Comparison of ENCODE assay signal across 1 cellular context in genomic region chr1:1206376-1207253, GRCh38.
TF ChIP-seq lines count a peak whose summit lies in the region.

Gene TNFRSF18, minus strand, starts transcription at chr1:1206592. Its CDS starts 21 bp downstream, at chr1:1206571.

TF ChIP-seq in H1, 55 proteins besides CTCF, POLR2A, EP300 and RAD21 (continued from another document):
- TF ChIP-seq ZNF274 (IDR thresholded peaks at IDR 0.05; ENCODE audit: borderline replicate concordance, extremely low read depth, low read length) = no peak
- TF ChIP-seq SUZ12 (IDR thresholded peaks at IDR 0.05; ENCODE audit: low read length) = no peak
